Comparison of ENCODE assay signal across 12 cellular contexts in genomic region chr16:85515319-85515745, GRCh38.
DNase-seq lines count a peak whose midpoint lies in the region; ATAC-seq and TF ChIP-seq lines count a peak whose summit lies in the region.
"Had no signal": no experiment of that assay in that cellular context is flagged by ENCODE, and none has a peak within 500 bp of the region (broad histone marks: within the 10 kb centered on the region; RNA-seq: fewer than 3 reads in every experiment).

No MANE protein-coding gene starts in this region.

- peaks cover 10% of the 10 kb centered on the region for H3K36me3 Mint-ChIP-seq in mesothelial cell of epicardium
- peaks cover 2% of the 10 kb centered on the region for H3K36me3 Mint-ChIP-seq in activated CD8-positive, alpha-beta memory T cell treated with anti-CD3 and anti-CD28 coated beads, Interleukin-2, amount 10 ng/mL, durations not matched to agents 7 days and 5 days

- peak overlapping the region; percentile 73 for H3K4me2 ChIP-seq in mammary epithelial cell (ENCODE audit: insufficient read depth, low read depth, low read length)

- WGBS in mammary epithelial cell (ENCODE audit: low coverage, missing lambda C conversion rate): 12% methylated on average over 5 of the region's 13 CpGs

- intact Hi-C loops in mammary epithelial cell (cut with micrococcal nuclease) (loop anchor here (1.0 to 2.0 kb wide), 2 partner anchors 9 to 39 kb away; no protein-coding TSS in a partner anchor), upper lobe of right lung (cut with DNase I) (no loop called here)

- dilution Hi-C loops in mammary epithelial cell (cut with HindIII; ENCODE audit: low sequenced_read_pairs): no loop called here

- H3K27ac Mint-ChIP-seq in mesothelial cell of epicardium: peak overlapping the region; percentile 64
- H3K27ac Mint-ChIP-seq in activated CD8-positive, alpha-beta memory T cell treated with anti-CD3 and anti-CD28 coated beads, Interleukin-2, amount 10 ng/mL, durations not matched to agents 7 days and 5 days: no peak overlapping the region
- H3K27ac Mint-ChIP-seq: natural killer cell treated with Interleukin-12 subunit alpha and Interleukin-12 subunit beta and Interleukin-15 and Interleukin-18, amount 100 ng/mL, for 72 hours had no signal

- H3K4me3 ChIP-seq in mammary epithelial cell (replicated peaks in 1 of 3; ENCODE audit: insufficient read depth in 1 of 3, low read depth in 2 of 3, low read length in 3 of 3): no peak overlapping the region
- no peak overlapping the region for H3K4me3 ChIP-seq in upper lobe of right lung
- H3K4me3 ChIP-seq: MG63 had no signal

- H3K27ac ChIP-seq in mammary epithelial cell (ENCODE audit: insufficient read depth, low read depth, low read length) (peak overlapping the region; percentile 56), upper lobe of right lung (peak overlapping the region; percentile 85)

- DNase-seq in mammary epithelial cell (no peak), mesothelial cell of epicardium (ENCODE audit: low spot score in 2 of 2, unreplicated experiment in 2 of 2) (no peak), upper lobe of right lung (no peak), cerebellar nuclear complex (lab: John Stamatoyannopoulos, UW) (no peak)
- DNase-seq in stimulated activated naive CD4-positive, alpha-beta T cell treated with Interleukin-2 at 50 U/mL for 16 hours (lab: John Stamatoyannopoulos, UW): no peak
- DNase-seq in activated CD8-positive, alpha-beta memory T cell treated with anti-CD3 and anti-CD28 coated beads, Interleukin-2, amount 10 ng/mL, durations not matched to agents 7 days and 5 days: no peak
- DNase-seq: activated CD4-positive, CD25-positive, alpha-beta regulatory T cell; Right ventricle myocardium superior; stimulated activated CD4-positive, alpha-beta T cell treated with anti-CD3 and anti-CD28 coated beads, Interleukin-15, amount 100 ng/mL, for 24 hours had no signal

- H3K4me3 Mint-ChIP-seq in mesothelial cell of epicardium: no peak overlapping the region
- H3K4me3 Mint-ChIP-seq in activated CD8-positive, alpha-beta memory T cell treated with anti-CD3 and anti-CD28 coated beads, Interleukin-2, amount 10 ng/mL, durations not matched to agents 7 days and 5 days: no peak overlapping the region
- H3K4me3 Mint-ChIP-seq: natural killer cell treated with Interleukin-12 subunit alpha and Interleukin-12 subunit beta and Interleukin-15 and Interleukin-18, amount 100 ng/mL, for 72 hours had no signal

- H3K27me3 ChIP-seq in mammary epithelial cell (ENCODE audit: insufficient read depth, low read length) (no peaks in the 10 kb centered on the region), upper lobe of right lung (no peaks in the 10 kb centered on the region)
- H3K27me3 ChIP-seq: MG63 had no signal

- in situ Hi-C loops in mammary epithelial cell (cut with MboI; ENCODE audit: low sequenced_read_pairs in 2 of 2): no loop called here

- TF ChIP-seq EP300 in Ishikawa (IDR thresholded peaks at IDR 0.05; ENCODE audit: borderline replicate concordance): no peak

- peaks cover 54% of the 10 kb centered on the region for H3K4me1 Mint-ChIP-seq in mesothelial cell of epicardium
- peaks cover 2% of the 10 kb centered on the region for H3K4me1 Mint-ChIP-seq in activated CD8-positive, alpha-beta memory T cell treated with anti-CD3 and anti-CD28 coated beads, Interleukin-2, amount 10 ng/mL, durations not matched to agents 7 days and 5 days

- H3K9me3 ChIP-seq in mammary epithelial cell (replicated peaks; ENCODE audit: insufficient read depth, low read length) (no peaks in the 10 kb centered on the region), upper lobe of right lung (no peaks in the 10 kb centered on the region)
- H3K9me3 ChIP-seq: MG63 had no signal

- H3K36me3 ChIP-seq in mammary epithelial cell (ENCODE audit: insufficient read depth, low read length): no peaks in the 10 kb centered on the region
- no peaks in the 10 kb centered on the region for H3K36me3 ChIP-seq in upper lobe of right lung
- H3K36me3 ChIP-seq: MG63 had no signal

- no peak for TF ChIP-seq RAD21 in Ishikawa (IDR thresholded peaks at IDR 0.05; ENCODE audit: low read depth)

- H3K27me3 Mint-ChIP-seq in mesothelial cell of epicardium (ENCODE audit: low read depth): no peaks in the 10 kb centered on the region
- H3K27me3 Mint-ChIP-seq in activated CD8-positive, alpha-beta memory T cell treated with anti-CD3 and anti-CD28 coated beads, Interleukin-2, amount 10 ng/mL, durations not matched to agents 7 days and 5 days: no peaks in the 10 kb centered on the region
- H3K27me3 Mint-ChIP-seq: natural killer cell treated with Interleukin-12 subunit alpha and Interleukin-12 subunit beta and Interleukin-15 and Interleukin-18, amount 100 ng/mL, for 72 hours had no signal

- peaks cover 21% of the 10 kb centered on the region for H3K4me1 ChIP-seq in mammary epithelial cell (ENCODE audit: insufficient read depth, low read length)
- H3K4me1 ChIP-seq in upper lobe of right lung: peaks cover 23% of the 10 kb centered on the region

- no peaks in the 10 kb centered on the region for H4K20me1 ChIP-seq in mammary epithelial cell (ENCODE audit: insufficient read depth, low read length)

- no peak overlapping the region for H3K9ac ChIP-seq in mammary epithelial cell (ENCODE audit: insufficient read depth, low read length)

- TF ChIP-seq CTCF in mammary epithelial cell (conservative IDR thresholded peaks at IDR 0.05 in 1 of 2, IDR thresholded peaks at IDR 0.05 in 1 of 2; ENCODE audit: extremely low read depth in 1 of 2, insufficient read depth in 1 of 2, low read depth in 1 of 2, low read length in 2 of 2) (no peak), mesothelial cell of epicardium (IDR thresholded peaks at IDR 0.05; ENCODE audit: unreplicated experiment) (no peak), upper lobe of right lung (IDR thresholded peaks at IDR 0.05) (no peak)

- CTCF ChIA-PET in mammary epithelial cell (lab: Charles Lee; ENCODE audit: low non-redundant PET): no interaction called here
- CTCF ChIA-PET in activated CD8-positive, alpha-beta memory T cell treated with anti-CD3 and anti-CD28 coated beads, Interleukin-2, amount 10 ng/mL, durations not matched to agents 7 days and 5 days (lab: Charles Lee): interaction anchor here (1.1 kb wide), 1 partner anchor 95 kb away, joined by 3 read pairs; no protein-coding TSS in a partner anchor

- no peak for ATAC-seq in upper lobe of right lung
- ATAC-seq in activated CD8-positive, alpha-beta memory T cell treated with anti-CD3 and anti-CD28 coated beads, Interleukin-2, amount 10 ng/mL, durations not matched to agents 7 days and 5 days: no peak
- ATAC-seq: natural killer cell treated with Interleukin-12 subunit alpha and Interleukin-12 subunit beta and Interleukin-15 and Interleukin-18, amount 100 ng/mL, for 72 hours had no signal

- H3K79me2 ChIP-seq in mammary epithelial cell (ENCODE audit: insufficient read depth, low read length): no peaks in the 10 kb centered on the region

- H3K9me3 Mint-ChIP-seq in mesothelial cell of epicardium: no peaks in the 10 kb centered on the region
- peaks cover 4% of the 10 kb centered on the region for H3K9me3 Mint-ChIP-seq in activated CD8-positive, alpha-beta memory T cell treated with anti-CD3 and anti-CD28 coated beads, Interleukin-2, amount 10 ng/mL, durations not matched to agents 7 days and 5 days (ENCODE audit: low read depth)

- peak overlapping the region; percentile 71 for H2AFZ ChIP-seq in mammary epithelial cell (ENCODE audit: low read depth, low read length)

- BruUV-seq in mammary epithelial cell (replicated peaks; lab: Mats Ljungman, UMichigan): no TSS peak

TF ChIP-seq in Ishikawa, 13 proteins besides CTCF, POLR2A, EP300 and RAD21:
- TF ChIP-seq NFIC (IDR thresholded peaks at IDR 0.05): no peak
- peak; percentile 20; the same call in 1 of the 2 replicates for TF ChIP-seq YY1 (IDR thresholded peaks at IDR 0.05; ENCODE audit: low read depth)
- TF ChIP-seq FOXM1 (IDR thresholded peaks at IDR 0.05; ENCODE audit: borderline replicate concordance, low read depth): 0 out of 2 replicates have a peak, but pooled peaks have one; percentile 14
- peak; percentile 84 for TF ChIP-seq EGR1 (IDR thresholded peaks at IDR 0.05)
- no peak for TF ChIP-seq CREB1 (IDR thresholded peaks at IDR 0.05; ENCODE audit: low read depth)
